Comparison of ENCODE assay signal across 30 cellular contexts in the genomic region with DNA sequence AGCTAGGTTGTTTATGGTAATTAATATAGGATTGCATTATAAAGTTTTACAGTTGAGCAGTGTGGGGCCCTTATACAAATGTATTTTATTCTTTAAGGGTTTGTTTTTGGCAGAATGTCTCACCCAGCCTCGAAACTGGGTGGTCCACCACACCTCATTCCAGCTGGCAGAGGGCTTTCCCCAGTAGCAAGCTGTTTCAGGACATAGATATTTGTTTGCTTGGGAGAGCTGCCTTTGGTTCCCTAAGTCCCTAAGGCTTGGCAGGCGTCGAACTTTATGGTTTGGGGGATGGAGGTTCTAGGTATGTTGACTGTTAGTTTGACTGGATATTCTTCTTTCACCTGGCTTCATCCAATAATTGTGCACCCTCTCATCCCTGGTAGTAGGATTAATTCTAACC.
"Had no signal": no experiment of that assay in that cellular context is flagged by ENCODE, and none has a peak within 500 bp of the region (broad histone marks: within the 10 kb centered on the region; RNA-seq: fewer than 3 reads in every experiment).

No MANE protein-coding gene starts in this region.

- H3K27ac ChIP-seq: adrenal gland, body of pancreas, brain microvascular endothelial cell, breast epithelium, VCaP had no signal

- H3K27me3 ChIP-seq: adrenal gland, body of pancreas, brain microvascular endothelial cell, breast epithelium had no signal

- H3K9me3 ChIP-seq: adrenal gland, body of pancreas, breast epithelium had no signal

- DNase-seq: activated B cell treated with CpG ODN at 0.5 μM for 24 hours; activated CD4-positive, alpha-beta memory T cell treated with anti-CD3 and anti-CD28 coated beads for 36 hours; activated CD4-positive, alpha-beta T cell treated with anti-CD3 and anti-CD28 coated beads for 4 hours; activated CD4-positive, alpha-beta T cell treated with anti-CD3 and anti-CD28 coated beads, Interleukin-2, amount 10 ng/mL, durations not matched to agents 24 days and 14 days; activated CD4-positive, alpha-beta T cell treated with anti-CD3 and anti-CD28 coated beads, Interleukin-2, amount 50 U/mL, for 1 hour; activated CD4-positive, alpha-beta T cell treated with anti-CD3 and anti-CD28 coated beads, Interleukin-2, amount 50 U/mL, for 4 hours; activated CD4-positive, CD25-positive, alpha-beta regulatory T cell treated with anti-CD3 and anti-CD28 coated beads, Interleukin-2, amount 50 U/mL, for 72 hours; activated CD8-positive, alpha-beta memory T cell treated with anti-CD3 and anti-CD28 coated beads, Interleukin-2, amount 50 U/mL, for 4 hours; activated CD8-positive, alpha-beta T cell treated with anti-CD3 and anti-CD28 coated beads for 36 hours; activated effector memory CD4-positive, alpha-beta T cell treated with anti-CD3 and anti-CD28 coated beads, Interleukin-2, amount 50 U/mL, for 16 hours; activated gamma-delta T cell treated with Interleukin-2 at 50 U/mL for 16 hours; activated naive CD4-positive, alpha-beta T cell; activated naive CD4-positive, alpha-beta T cell treated with anti-CD3 and anti-CD28 coated beads for 36 hours; activated naive CD4-positive, alpha-beta T cell treated with anti-CD3 and anti-CD28 coated beads, Interleukin-2, amount 50 U/mL, for 16 hours; activated naive CD8-positive, alpha-beta T cell treated with anti-CD3 and anti-CD28 coated beads for 36 hours; activated T-cell treated with anti-CD3 and anti-CD28 coated beads for 4 hours; activated T-cell treated with anti-CD3 and anti-CD28 coated beads, Interleukin-2, amount 50 U/mL, for 1 hour; activated T-cell treated with anti-CD3 and anti-CD28 coated beads, Interleukin-2, amount 50 U/mL, for 4 hours; activated T-cell treated with anti-CD3 and anti-CD28 coated beads, Interleukin-2, amount 50 U/mL, for 72 hours; adrenal gland; amniotic stem cell; aorta; body of pancreas; brain microvascular endothelial cell; central memory CD4-positive, alpha-beta T cell; T-helper 1 cell; T-helper 2 cell; T-helper 9 cell had no signal

- H3K4me3 ChIP-seq: adrenal gland, body of pancreas, breast epithelium had no signal

- H3K36me3 ChIP-seq: adrenal gland, brain microvascular endothelial cell, breast epithelium had no signal

- H3K4me1 ChIP-seq: adrenal gland, body of pancreas, breast epithelium had no signal
